8 cellular contexts compared by ENCODE assay signal in the genomic region with DNA sequence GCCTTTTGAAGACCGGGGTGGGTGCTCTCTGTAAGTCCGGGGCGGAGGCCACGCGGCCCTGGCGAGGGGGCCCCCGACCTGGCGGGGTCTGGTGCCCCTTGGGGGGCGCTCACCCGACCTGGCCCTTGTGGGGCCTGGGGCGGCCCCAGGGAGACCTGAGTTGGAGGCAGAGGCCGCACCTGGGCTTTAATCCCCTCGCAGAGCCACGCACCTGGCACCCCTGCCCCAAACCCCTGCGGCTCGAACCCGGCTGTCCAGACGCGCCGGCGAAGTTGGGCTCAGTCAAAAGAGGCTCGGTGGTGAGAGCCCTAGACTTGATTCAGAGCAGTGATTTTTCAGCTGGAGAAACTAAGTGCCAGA. TPM values are rescaled to one million over a fixed set of nuclear protein-coding genes. Genes with fewer than 3 reads are reported as not detected.
DNase-seq lines count a peak whose midpoint lies in the region; ATAC-seq, FAIRE-seq and TF ChIP-seq lines count a peak whose summit lies in the region.

No MANE protein-coding gene starts in this region.

- H3K27me3 ChIP-seq in stomach, result no peaks in the 10 kb centered on the region

- WGBS in stomach, 5 donors, result 10 to 21% (median 16%) methylated on average over 14 to 22 of the region's 22 CpGs

- no peak for FAIRE-seq in urothelium cell line (lab: Jason Lieb, UNC)

- no peaks in the 10 kb centered on the region for H3K9me3 ChIP-seq in stomach

- H3K4me1 ChIP-seq in stomach, result peaks cover 4 to 19% (median 13%) of the 10 kb centered on the region in 4 donors

- no peaks in the 10 kb centered on the region for H3K9me3 Mint-ChIP-seq in activated naive CD4-positive, alpha-beta T cell treated with anti-CD3 and anti-CD28 coated beads, Interleukin-2, amount 10 ng/mL, durations not matched to agents 7 days and 5 days
- H3K9me3 Mint-ChIP-seq in activated naive CD4-positive, alpha-beta T cell treated with anti-CD3 and anti-CD28 coated beads, Interleukin-2, amount 50 U/mL, for 72 hours, result no peaks in the 10 kb centered on the region

- intact Hi-C loops in head of caudate nucleus (cut with DNase I), result loop anchor here (10.0 kb wide), 1 partner anchor 106 kb away; a partner anchor contains a TSS
- intact Hi-C loops in stomach (cut with DNase I; ENCODE audit: low total_unique reads), result no loop called here

- peak overlapping the region; percentile 49 to 56 (median 54) for H3K4me3 ChIP-seq in stomach

- TF ChIP-seq CTCF in stomach (IDR thresholded peaks at IDR 0.05), result no peak

- CTCF ChIA-PET in activated naive CD4-positive, alpha-beta T cell treated with anti-CD3 and anti-CD28 coated beads, Interleukin-2, amount 10 ng/mL, durations not matched to agents 7 days and 5 days (lab: Charles Lee), result interaction anchor here (0.6 to 1.9 kb wide), 6 partner anchors 25 to 275 kb away, joined by 3 to 4 read pairs (median 4); a partner anchor contains a TSS

- peaks cover 23% of the 10 kb centered on the region for H3K36me3 Mint-ChIP-seq in activated naive CD4-positive, alpha-beta T cell treated with anti-CD3 and anti-CD28 coated beads, Interleukin-2, amount 10 ng/mL, durations not matched to agents 7 days and 5 days
- H3K36me3 Mint-ChIP-seq in activated naive CD4-positive, alpha-beta T cell treated with anti-CD3 and anti-CD28 coated beads, Interleukin-2, amount 50 U/mL, for 72 hours, result peaks cover 0 to 11% of the 10 kb centered on the region in 2 donors

- peaks cover 32 to 46% (median 42%) of the 10 kb centered on the region in 4 donors for H3K36me3 ChIP-seq in stomach

- peaks cover 22% of the 10 kb centered on the region for H3K4me1 Mint-ChIP-seq in activated naive CD4-positive, alpha-beta T cell treated with anti-CD3 and anti-CD28 coated beads, Interleukin-2, amount 10 ng/mL, durations not matched to agents 7 days and 5 days

- TF ChIP-seq EP300 in stomach (IDR thresholded peaks at IDR 0.05), result no peak

- ATAC-seq in activated naive CD4-positive, alpha-beta T cell treated with anti-CD3 and anti-CD28 coated beads, Interleukin-2, amount 50 U/mL, for 72 hours, result no peak
- ATAC-seq in HG03039 (IDR thresholded peaks at IDR 0.05; ENCODE audit: unreplicated experiment), result no peak

- H3K27ac ChIP-seq in stomach, result peak overlapping the region in 4 of 5 donors; percentile 41 to 79 (median 76)

- H3K27ac Mint-ChIP-seq in activated naive CD4-positive, alpha-beta T cell treated with anti-CD3 and anti-CD28 coated beads, Interleukin-2, amount 10 ng/mL, durations not matched to agents 7 days and 5 days, result no peak overlapping the region
- peak overlapping the region in 1 of 2 donors; percentile 92 for H3K27ac Mint-ChIP-seq in activated naive CD4-positive, alpha-beta T cell treated with anti-CD3 and anti-CD28 coated beads, Interleukin-2, amount 50 U/mL, for 72 hours

- H3K27me3 Mint-ChIP-seq in activated naive CD4-positive, alpha-beta T cell treated with anti-CD3 and anti-CD28 coated beads, Interleukin-2, amount 10 ng/mL, durations not matched to agents 7 days and 5 days, result peaks cover 2% of the 10 kb centered on the region

- peak overlapping the region; percentile 82 for H3K4me3 Mint-ChIP-seq in activated naive CD4-positive, alpha-beta T cell treated with anti-CD3 and anti-CD28 coated beads, Interleukin-2, amount 10 ng/mL, durations not matched to agents 7 days and 5 days

- DNase-seq in activated naive CD4-positive, alpha-beta T cell treated with anti-CD3 and anti-CD28 coated beads, Interleukin-2, amount 10 ng/mL, durations not matched to agents 7 days and 5 days, result no peak
- no peak for DNase-seq in activated naive CD4-positive, alpha-beta T cell treated with anti-CD3 and anti-CD28 coated beads, Interleukin-2, amount 50 U/mL, for 72 hours (ENCODE audit: low spot score in 2 of 2)
- peak; percentile 82 for DNase-seq in NCI-H69 (lab: John Stamatoyannopoulos, UW)
- DNase-seq in head of caudate nucleus, result peak in 24 of 42 donors; percentile 4 to 53 (median 22)
- no peak for DNase-seq in stomach
- no peak for DNase-seq in urothelium cell line (ENCODE audit: low spot score)
- DNase-seq in NCI-H1436 (lab: John Stamatoyannopoulos, UW), result no peak

- TF ChIP-seq POLR2A in stomach (IDR thresholded peaks at IDR 0.05), result no peak

RNA-seq across cellular contexts. Expression of a gene that starts 0.3 kb away (rescaled TPM):
- 1 to 10 TPM in 1 of 2 donors, under 1 TPM in 1; 0.80 to 1.7 TPM for total RNA-seq in activated naive CD4-positive, alpha-beta T cell treated with anti-CD3 and anti-CD28 coated beads, Interleukin-2, amount 50 U/mL, for 72 hours
- 1 to 10 TPM in 3 of 5 donors, under 1 TPM in 1, not detected in 1; 0.29 to 2.8 (median 1.2) TPM for total RNA-seq in stomach
- polyA plus RNA-seq in stomach, result 1 to 10 TPM in 1 of 3 donors, under 1 TPM in 1, not detected in 1; 0.85 to 1.2 TPM

RNA-seq across cellular contexts. Expression of a gene that starts 30.1 kb away (rescaled TPM):
- 10 to 100 TPM; 65.0 to 66.0 TPM for total RNA-seq in activated naive CD4-positive, alpha-beta T cell treated with anti-CD3 and anti-CD28 coated beads, Interleukin-2, amount 50 U/mL, for 72 hours
- 10 to 100 TPM in 3 of 5 donors, 1 to 10 TPM in 2; 2.9 to 38.8 (median 14.0) TPM for total RNA-seq in stomach
- polyA plus RNA-seq in stomach, result 10 to 100 TPM; 44.1 to 97.3 (median 85.5) TPM

RNA-seq across cellular contexts. Expression of a gene that starts 60.0 kb away (rescaled TPM):
- total RNA-seq in activated naive CD4-positive, alpha-beta T cell treated with anti-CD3 and anti-CD28 coated beads, Interleukin-2, amount 50 U/mL, for 72 hours, result under 1 TPM in 1 of 2 donors, not detected in 1; 0.16 TPM
- under 1 TPM in 1 of 5 donors, not detected in 4; 0.73 TPM for total RNA-seq in stomach
- polyA plus RNA-seq in stomach, result 1 to 10 TPM in 1 of 3 donors, under 1 TPM in 1, not detected in 1; 0.40 to 3.1 TPM

Comparison
In these comparisons a context has a peak if more than half of its experiments do, and no peak if none do; other contexts are left out.
1. DNase-seq: peak in NCI-H69 (single experiment) and head of caudate nucleus (24 of 42); none in activated naive CD4-positive, alpha-beta T cell treated with anti-CD3 and anti-CD28 coated beads, Interleukin-2, amount 10 ng/mL, durations not matched to agents 7 days and 5 days (single experiment), activated naive CD4-positive, alpha-beta T cell treated with anti-CD3 and anti-CD28 coated beads, Interleukin-2, amount 50 U/mL, for 72 hours (0 of 2), stomach (single experiment), urothelium cell line (single experiment) and NCI-H1436 (single experiment).